ENCODE assay signal across 11 cellular contexts in genomic region chr11:73152086-73152853, GRCh38. TPM values are rescaled to one million over a fixed set of nuclear protein-coding genes. Genes with fewer than 3 reads are reported as not detected.
DNase-seq lines count a peak whose midpoint lies in the region; ATAC-seq lines count a peak whose summit lies in the region.
"Had no signal": no experiment of that assay in that cellular context is flagged by ENCODE, and none has a peak within 500 bp of the region (broad histone marks: within the 10 kb centered on the region; RNA-seq: fewer than 3 reads in every experiment).

No MANE protein-coding gene starts in this region.

- no peaks in the 10 kb centered on the region for H3K36me3 ChIP-seq in SJCRH30
- H3K36me3 ChIP-seq: pancreas had no signal

- H3K4me1 Mint-ChIP-seq in IgD-negative memory B cell: peaks cover 50 to 89% (median 65%) of the 10 kb centered on the region in 3 donors
- H3K4me1 Mint-ChIP-seq in stimulated activated naive CD8-positive, alpha-beta T cell treated with anti-CD3 and anti-CD28 coated beads, Interleukin-15, Interleukin-2, amounts not matched to agents 100 ng/mL and 50 ng/mL, for 24 hours (ENCODE audit: low read depth): peaks cover 76% of the 10 kb centered on the region

- H3K36me3 Mint-ChIP-seq in IgD-negative memory B cell: peaks cover 1% of the 10 kb centered on the region
- H3K36me3 Mint-ChIP-seq in stimulated activated naive CD8-positive, alpha-beta T cell treated with anti-CD3 and anti-CD28 coated beads, Interleukin-15, Interleukin-2, amounts not matched to agents 100 ng/mL and 50 ng/mL, for 24 hours (ENCODE audit: low read depth): no peaks in the 10 kb centered on the region

- peaks cover 34% of the 10 kb centered on the region for H3K4me1 ChIP-seq in SJCRH30

- no peaks in the 10 kb centered on the region for H3K9me3 Mint-ChIP-seq in IgD-negative memory B cell
- no peaks in the 10 kb centered on the region for H3K9me3 Mint-ChIP-seq in stimulated activated naive CD8-positive, alpha-beta T cell treated with anti-CD3 and anti-CD28 coated beads, Interleukin-15, Interleukin-2, amounts not matched to agents 100 ng/mL and 50 ng/mL, for 24 hours

- ATAC-seq in GM18511 (IDR thresholded peaks at IDR 0.05; ENCODE audit: unreplicated experiment): no peak
- ATAC-seq: pancreas had no signal

- no peaks in the 10 kb centered on the region for H3K9me3 ChIP-seq in SJCRH30 (replicated peaks)
- H3K9me3 ChIP-seq: pancreas had no signal

- H3K27ac ChIP-seq in cingulate gyrus (ENCODE audit: low read depth, low read length) (peak overlapping the region; percentile 2), SJCRH30 (no peak overlapping the region)

- H3K27ac Mint-ChIP-seq in IgD-negative memory B cell: peak overlapping the region; percentile 94 to 98 (median 97)
- peak overlapping the region; percentile 80 for H3K27ac Mint-ChIP-seq in stimulated activated naive CD8-positive, alpha-beta T cell treated with anti-CD3 and anti-CD28 coated beads, Interleukin-15, Interleukin-2, amounts not matched to agents 100 ng/mL and 50 ng/mL, for 24 hours

- H3K27me3 Mint-ChIP-seq in IgD-negative memory B cell: no peaks in the 10 kb centered on the region
- H3K27me3 Mint-ChIP-seq in stimulated activated naive CD8-positive, alpha-beta T cell treated with anti-CD3 and anti-CD28 coated beads, Interleukin-15, Interleukin-2, amounts not matched to agents 100 ng/mL and 50 ng/mL, for 24 hours: no peaks in the 10 kb centered on the region

- no peak overlapping the region for H3K4me3 ChIP-seq in SJCRH30
- H3K4me3 ChIP-seq: pancreas had no signal

- peak overlapping the region in 3 of 4 donors; percentile 74 to 79 (median 75) for H3K4me3 Mint-ChIP-seq in IgD-negative memory B cell
- H3K4me3 Mint-ChIP-seq in stimulated activated naive CD8-positive, alpha-beta T cell treated with anti-CD3 and anti-CD28 coated beads, Interleukin-15, Interleukin-2, amounts not matched to agents 100 ng/mL and 50 ng/mL, for 24 hours: no peak overlapping the region

- H3K27me3 ChIP-seq in SJCRH30: no peaks in the 10 kb centered on the region
- H3K27me3 ChIP-seq: pancreas had no signal

- peak; percentile 57 for DNase-seq in activated effector memory CD4-positive, alpha-beta T cell treated with anti-CD3 and anti-CD28 coated beads, Interleukin-2, amount 50 U/mL, for 16 hours
- DNase-seq in activated effector memory CD4-positive, alpha-beta T cell treated with Interleukin-2 at 50 U/mL for 16 hours: no peak
- DNase-seq in SJCRH30 (no peak), SHP77 (lab: John Stamatoyannopoulos, UW) (no peak)
- DNase-seq: AML-193, NCI-H226, pancreas had no signal

RNA-seq across cellular contexts. Expression of gene FCHSD2, which starts 10.2 kb away (rescaled TPM):
- 72.1 TPM for polyA plus RNA-seq in IgD-negative memory B cell
- 8.9 and 9.8 TPM in 2 replicates for total RNA-seq in SJCRH30 (2014; rRNA removed; shearing (Covaris generic))
